27 cellular contexts compared by ENCODE assay signal in genomic region chr1:162347281-162347680, GRCh38. TPM values are rescaled to one million over a fixed set of nuclear protein-coding genes. Genes with fewer than 3 reads are reported as not detected.
"Had no signal": no experiment of that assay in that cellular context is flagged by ENCODE, and none has a peak within 500 bp of the region (broad histone marks: within the 10 kb centered on the region; RNA-seq: fewer than 3 reads in every experiment).

No MANE protein-coding gene starts in this region.

- H3K27me3 ChIP-seq: esophagus squamous epithelium, gastrocnemius medialis, right lobe of liver had no signal

- H3K4me1 Mint-ChIP-seq: activated CD4-positive, alpha-beta memory T cell treated with anti-CD3 and anti-CD28 coated beads, Interleukin-2, amount 10 ng/mL, durations not matched to agents 7 days and 5 days; activated CD4-positive, alpha-beta T cell treated with anti-CD3 and anti-CD28 coated beads, Interleukin-2, amount 10 ng/mL, durations not matched to agents 24 days and 14 days; activated naive CD8-positive, alpha-beta T cell treated with anti-CD3 and anti-CD28 coated beads, Interleukin-2, amount 50 U/mL, for 24 hours; memory B cell; stimulated activated effector memory CD8-positive, alpha-beta T cell treated with anti-CD3 and anti-CD28 coated beads, Interleukin-12 subunit alpha, Interleukin-12 subunit beta, amount 100 ng/mL, for 72 hours had no signal

- H3K9me3 ChIP-seq: esophagus squamous epithelium, gastrocnemius medialis, right lobe of liver had no signal

- DNase-seq: activated CD4-positive, alpha-beta memory T cell treated with anti-CD3 and anti-CD28 coated beads, Interleukin-2, amount 10 ng/mL, durations not matched to agents 7 days and 5 days; activated CD4-positive, alpha-beta T cell treated with anti-CD3 and anti-CD28 coated beads, Interleukin-2, amount 10 ng/mL, durations not matched to agents 24 days and 14 days; activated gamma-delta T cell; activated naive CD4-positive, alpha-beta T cell treated with anti-CD3 and anti-CD28 coated beads, Interleukin-2, amount 50 U/mL, for 16 hours; activated naive CD8-positive, alpha-beta T cell treated with anti-CD3 and anti-CD28 coated beads, Interleukin-2, amount 50 U/mL, for 24 hours; activated T-cell treated with anti-CD3 and anti-CD28 coated beads for 4 hours; cortex of kidney; endodermal cell; esophagus squamous epithelium; gastrocnemius medialis; hypothalamus; occipital lobe; right lobe of liver; stimulated activated CD4-positive, alpha-beta T cell treated with anti-CD3 and anti-CD28 coated beads, Interleukin-2, amount 100 ng/mL, for 24 hours had no signal

- H3K36me3 ChIP-seq: esophagus squamous epithelium, gastrocnemius medialis had no signal

- H3K9me3 Mint-ChIP-seq: activated CD4-positive, alpha-beta memory T cell treated with anti-CD3 and anti-CD28 coated beads, Interleukin-2, amount 10 ng/mL, durations not matched to agents 7 days and 5 days; activated CD4-positive, alpha-beta T cell treated with anti-CD3 and anti-CD28 coated beads, Interleukin-2, amount 10 ng/mL, durations not matched to agents 24 days and 14 days; activated naive CD8-positive, alpha-beta T cell treated with anti-CD3 and anti-CD28 coated beads, Interleukin-2, amount 50 U/mL, for 24 hours; memory B cell; neural crest cell; stimulated activated effector memory CD8-positive, alpha-beta T cell treated with anti-CD3 and anti-CD28 coated beads, Interleukin-12 subunit alpha, Interleukin-12 subunit beta, amount 100 ng/mL, for 72 hours; T-helper 2 cell treated with Interferon-gamma antibody and Interleukin-4, amounts not matched to agents 5 μg/mL and 100 μg/mL, for 36 hours had no signal

- H3K4me3 ChIP-seq: esophagus squamous epithelium, gastrocnemius medialis, right lobe of liver, skin epidermis had no signal

- H3K27me3 Mint-ChIP-seq: type B pancreatic cell had no signal

- H3K4me1 ChIP-seq: gastrocnemius medialis, right lobe of liver had no signal

- H3K27ac ChIP-seq: esophagus squamous epithelium, gastrocnemius medialis, right lobe of liver, skin epidermis, VCaP had no signal

- ATAC-seq: activated CD4-positive, CD25-positive, alpha-beta regulatory T cell treated with anti-CD3 and anti-CD28 coated beads, Interleukin-2, amount 50 U/mL, for 24 hours; activated naive CD8-positive, alpha-beta T cell treated with anti-CD3 and anti-CD28 coated beads, Interleukin-2, amount 50 U/mL, for 24 hours; gastrocnemius medialis; right lobe of liver had no signal

- H3K36me3 Mint-ChIP-seq: memory B cell; stimulated activated effector memory CD8-positive, alpha-beta T cell treated with anti-CD3 and anti-CD28 coated beads, Interleukin-12 subunit alpha, Interleukin-12 subunit beta, amount 100 ng/mL, for 72 hours had no signal

- H3K27ac Mint-ChIP-seq: activated CD4-positive, alpha-beta memory T cell treated with anti-CD3 and anti-CD28 coated beads, Interleukin-2, amount 10 ng/mL, durations not matched to agents 7 days and 5 days; activated CD4-positive, alpha-beta T cell treated with anti-CD3 and anti-CD28 coated beads, Interleukin-2, amount 10 ng/mL, durations not matched to agents 24 days and 14 days; activated naive CD8-positive, alpha-beta T cell treated with anti-CD3 and anti-CD28 coated beads, Interleukin-2, amount 50 U/mL, for 24 hours; endodermal cell; memory B cell; stimulated activated effector memory CD8-positive, alpha-beta T cell treated with anti-CD3 and anti-CD28 coated beads, Interleukin-12 subunit alpha, Interleukin-12 subunit beta, amount 100 ng/mL, for 72 hours; T-helper 2 cell treated with Interferon-gamma antibody and Interleukin-4, amounts not matched to agents 5 μg/mL and 100 μg/mL, for 36 hours; type B pancreatic cell had no signal

- H3K4me3 Mint-ChIP-seq: activated CD4-positive, alpha-beta memory T cell treated with anti-CD3 and anti-CD28 coated beads, Interleukin-2, amount 10 ng/mL, durations not matched to agents 7 days and 5 days; activated CD4-positive, alpha-beta T cell treated with anti-CD3 and anti-CD28 coated beads, Interleukin-2, amount 10 ng/mL, durations not matched to agents 24 days and 14 days; activated naive CD8-positive, alpha-beta T cell treated with anti-CD3 and anti-CD28 coated beads, Interleukin-2, amount 50 U/mL, for 24 hours; endodermal cell; memory B cell; neural crest cell; stimulated activated effector memory CD8-positive, alpha-beta T cell treated with anti-CD3 and anti-CD28 coated beads, Interleukin-12 subunit alpha, Interleukin-12 subunit beta, amount 100 ng/mL, for 72 hours; T-helper 2 cell treated with Interferon-gamma antibody and Interleukin-4, amounts not matched to agents 5 μg/mL and 100 μg/mL, for 36 hours; type B pancreatic cell had no signal

RNA-seq across cellular contexts. Expression of gene SPATA46, which starts 29.4 kb away (rescaled TPM):
- total RNA-seq: activated CD4-positive, alpha-beta memory T cell treated with anti-CD3 and anti-CD28 coated beads, Interleukin-2, amount 10 ng/mL, durations not matched to agents 7 days and 5 days; activated CD4-positive, alpha-beta T cell treated with anti-CD3 and anti-CD28 coated beads, Interleukin-2, amount 10 ng/mL, durations not matched to agents 24 days and 14 days; cerebellum; endodermal cell; esophagus squamous epithelium; liver; mononuclear cell; myocyte; neural crest cell; occipital lobe; right lobe of liver; temporal lobe had no signal

RNA-seq across cellular contexts. Expression of gene C1orf226, which starts 34.2 kb away (rescaled TPM):
- total RNA-seq: activated CD4-positive, alpha-beta memory T cell treated with anti-CD3 and anti-CD28 coated beads, Interleukin-2, amount 10 ng/mL, durations not matched to agents 7 days and 5 days; activated CD4-positive, alpha-beta T cell treated with anti-CD3 and anti-CD28 coated beads, Interleukin-2, amount 10 ng/mL, durations not matched to agents 24 days and 14 days; mononuclear cell had no signal
